Comparison of ENCODE assay signal across 8 cellular contexts in genomic region chr1:238252033-238252802, GRCh38.
DNase-seq lines count a peak whose midpoint lies in the region; ATAC-seq lines count a peak whose summit lies in the region.

No MANE protein-coding gene starts in this region.

- CTCF ChIA-PET in activated CD4-positive, alpha-beta memory T cell treated with anti-CD3 and anti-CD28 coated beads, Interleukin-2, amount 10 ng/mL, durations not matched to agents 7 days and 5 days (lab: Charles Lee): no interaction called here

- no peaks in the 10 kb centered on the region for H3K27me3 ChIP-seq in right cardiac atrium (ENCODE audit: control insufficient read depth, insufficient read depth)

- H3K9me3 Mint-ChIP-seq in activated CD4-positive, alpha-beta memory T cell treated with anti-CD3 and anti-CD28 coated beads, Interleukin-2, amount 10 ng/mL, durations not matched to agents 7 days and 5 days: peaks cover 2% of the 10 kb centered on the region

- no peaks in the 10 kb centered on the region for H3K27me3 Mint-ChIP-seq in activated CD4-positive, alpha-beta memory T cell treated with anti-CD3 and anti-CD28 coated beads, Interleukin-2, amount 10 ng/mL, durations not matched to agents 7 days and 5 days

- no peak overlapping the region for H3K4me3 ChIP-seq in right cardiac atrium (ENCODE audit: low read length)

- POLR2A ChIA-PET in activated CD4-positive, alpha-beta memory T cell treated with anti-CD3 and anti-CD28 coated beads, Interleukin-2, amount 10 ng/mL, durations not matched to agents 7 days and 5 days (lab: Charles Lee): no interaction called here

- H3K27ac ChIP-seq in right cardiac atrium (ENCODE audit: low read length): no peak overlapping the region

- H3K4me1 Mint-ChIP-seq in activated CD4-positive, alpha-beta memory T cell treated with anti-CD3 and anti-CD28 coated beads, Interleukin-2, amount 10 ng/mL, durations not matched to agents 7 days and 5 days: no peaks in the 10 kb centered on the region

- 50% methylated on average over 15 of the region's 15 CpGs for WGBS in right cardiac atrium

- H3K36me3 Mint-ChIP-seq in activated CD4-positive, alpha-beta memory T cell treated with anti-CD3 and anti-CD28 coated beads, Interleukin-2, amount 10 ng/mL, durations not matched to agents 7 days and 5 days (ENCODE audit: low read depth): no peaks in the 10 kb centered on the region

- ATAC-seq in GM21717 (IDR thresholded peaks at IDR 0.05; ENCODE audit: unreplicated experiment) (peak; percentile 71), right cardiac atrium (no peak), sciatic nerve (no peak), GM18520 (IDR thresholded peaks at IDR 0.05; ENCODE audit: unreplicated experiment) (no peak)

- H3K4me3 Mint-ChIP-seq in activated CD4-positive, alpha-beta memory T cell treated with anti-CD3 and anti-CD28 coated beads, Interleukin-2, amount 10 ng/mL, durations not matched to agents 7 days and 5 days: no peak overlapping the region

- H3K9me3 ChIP-seq in right cardiac atrium (ENCODE audit: control insufficient read depth, low read length): no peaks in the 10 kb centered on the region

- DNase-seq in EH (ENCODE audit: low read depth): peak; percentile 34
- DNase-seq in NAMALWA (ENCODE audit: low spot score): peak; percentile 60
- DNase-seq in activated CD4-positive, alpha-beta memory T cell treated with anti-CD3 and anti-CD28 coated beads, Interleukin-2, amount 10 ng/mL, durations not matched to agents 7 days and 5 days: peak; percentile 22
- peak; percentile 23 to 60 (median 43) for DNase-seq in right cardiac atrium
- DNase-seq in sciatic nerve (ENCODE audit: low spot score): peak; percentile 69
- no peak for DNase-seq in T-helper 9 cell

- H3K4me1 ChIP-seq in right cardiac atrium (ENCODE audit: control insufficient read depth, insufficient read depth, low read length): no peaks in the 10 kb centered on the region

- intact Hi-C loops in right cardiac atrium (cut with DNase I) (no loop called here), sciatic nerve (cut with DNase I) (no loop called here)

- no peak overlapping the region for H3K27ac Mint-ChIP-seq in activated CD4-positive, alpha-beta memory T cell treated with anti-CD3 and anti-CD28 coated beads, Interleukin-2, amount 10 ng/mL, durations not matched to agents 7 days and 5 days
